ENCODE assay signal across 1 cellular context in genomic region chr12:91370086-91370868, GRCh38.
A peak's percentile ranks its signal among the peaks of the same experiment; 100 is the strongest.
TF ChIP-seq lines count a peak whose summit lies in the region.

No MANE protein-coding gene starts in this region.

TF ChIP-seq in H1, 55 proteins besides CTCF, POLR2A, EP300 and RAD21 (continued from another document):
- TF ChIP-seq USF2 (IDR thresholded peaks at IDR 0.05; ENCODE audit: low read length), result peak; percentile 86
- no peak for TF ChIP-seq SIX5 (IDR thresholded peaks at IDR 0.05; ENCODE audit: low read depth, low read length)
- TF ChIP-seq JUN (IDR thresholded peaks at IDR 0.05; ENCODE audit: low read depth, low read length), result no peak
- no peak for TF ChIP-seq ASH2L (IDR thresholded peaks at IDR 0.05; ENCODE audit: low read length)
- TF ChIP-seq EGR1 (IDR thresholded peaks at IDR 0.05; ENCODE audit: borderline replicate concordance, low read depth, low read length), result no peak
- no peak for TF ChIP-seq KDM5A (IDR thresholded peaks at IDR 0.05; ENCODE audit: low read length)
- no peak for TF ChIP-seq TBP (IDR thresholded peaks at IDR 0.05; ENCODE audit: low read depth, low read length)
- TF ChIP-seq SUZ12 (IDR thresholded peaks at IDR 0.05; ENCODE audit: low read length), result no peak
- peak; percentile 27; the same call in 1 of the 2 replicates for TF ChIP-seq E2F6 (IDR thresholded peaks at IDR 0.05)
- TF ChIP-seq SIN3A (conservative IDR thresholded peaks at IDR 0.05 in 1 of 2, IDR thresholded peaks at IDR 0.05 in 1 of 2; ENCODE audit: low read depth in 1 of 2, low read length in 2 of 2), result no peak
- TF ChIP-seq MAX (IDR thresholded peaks at IDR 0.05), result peak; percentile 59; the same call in 1 of the 2 replicates
- peak; percentile 65 for TF ChIP-seq CHD7 (IDR thresholded peaks at IDR 0.05; ENCODE audit: insufficient replicate concordance, low read length)
- TF ChIP-seq GTF2F1 (IDR thresholded peaks at IDR 0.05; ENCODE audit: borderline replicate concordance, low read depth, low read length), result no peak
- peak; percentile 74 for TF ChIP-seq NANOG (IDR thresholded peaks at IDR 0.05; ENCODE audit: insufficient read depth, low read depth, low read length, poor library complexity, severe bottlenecking)
- TF ChIP-seq EZH2 (IDR thresholded peaks at IDR 0.05; ENCODE audit: low read depth, low read length, severe bottlenecking), result no peak
- TF ChIP-seq TEAD4 (IDR thresholded peaks at IDR 0.05; ENCODE audit: low read depth, low read length), result no peak
